Comparison of ENCODE assay signal across 22 cellular contexts in genomic region chr7:77542895-77543294, GRCh38. TPM values are rescaled to one million over a fixed set of nuclear protein-coding genes. Genes with fewer than 3 reads are reported as not detected.
DNase-seq lines count a peak whose midpoint lies in the region; ATAC-seq and TF ChIP-seq lines count a peak whose summit lies in the region.
"Had no signal": no experiment of that assay in that cellular context is flagged by ENCODE, and none has a peak within 500 bp of the region (broad histone marks: within the 10 kb centered on the region; RNA-seq: fewer than 3 reads in every experiment).

No MANE protein-coding gene starts in this region.

- H3K9me3 ChIP-seq in HEK293 (ENCODE audit: control insufficient read depth, insufficient read depth, low read depth, low read length) (no peaks in the 10 kb centered on the region), adipocyte (ENCODE audit: control insufficient read depth, low read length) (no peaks in the 10 kb centered on the region), smooth muscle cell (replicated peaks; ENCODE audit: low read depth) (no peaks in the 10 kb centered on the region)
- H3K9me3 ChIP-seq: ascending aorta, lower lobe of right lung, pancreas had no signal

- DNase-seq in adipocyte (ENCODE audit: low read depth), result no peak
- no peak for DNase-seq in foreskin keratinocyte
- DNase-seq in smooth muscle cell (lab: John Stamatoyannopoulos, UW; ENCODE audit: unreplicated experiment), result no peak
- DNase-seq in DMS114 treated with DMSO at 0.1 percent for 48 hours (lab: John Stamatoyannopoulos, UW; ENCODE audit: unreplicated experiment), result no peak
- no peak for DNase-seq in mucosa of gallbladder (ENCODE audit: low spot score)
- DNase-seq: activated CD8-positive, alpha-beta T cell treated with anti-CD3 and anti-CD28 coated beads, Interleukin-2, amount 10 ng/mL, durations not matched to agents 7 days and 5 days; activated naive CD4-positive, alpha-beta T cell treated with anti-CD3 and anti-CD28 coated beads, Interleukin-2, amount 10 ng/mL, durations not matched to agents 7 days and 5 days; activated T-cell treated with anti-CD3 and anti-CD28 coated beads, Interleukin-2, amount 50 U/mL, for 1 hour; COR-L47; H9; lower lobe of right lung; NCI-H1417; NCI-H2107; NCI-H510A; NK-92 treated with Interleukin-12 subunit alpha and Interleukin-12 subunit beta, amount 100 ng/mL, for 24 hours; pancreas; T-helper 9 cell had no signal

- H3K27me3 ChIP-seq in adipocyte (replicated peaks; ENCODE audit: control insufficient read depth, insufficient read depth, low read length) (no peaks in the 10 kb centered on the region), foreskin keratinocyte (no peaks in the 10 kb centered on the region), smooth muscle cell (ENCODE audit: low read depth) (no peaks in the 10 kb centered on the region)
- H3K27me3 ChIP-seq: ascending aorta, pancreas had no signal

- H3K36me3 ChIP-seq in HEK293 (ENCODE audit: control insufficient read depth in 2 of 2, insufficient read depth in 1 of 2, low read length in 2 of 2) (no peaks in the 10 kb centered on the region), adipocyte (ENCODE audit: control insufficient read depth, insufficient read depth, low read length, severe bottlenecking) (no peaks in the 10 kb centered on the region), smooth muscle cell (ENCODE audit: low read depth) (no peaks in the 10 kb centered on the region)
- H3K36me3 ChIP-seq: ascending aorta, lower lobe of right lung, pancreas had no signal

- H3K4me2 ChIP-seq in smooth muscle cell, result peak overlapping the region; percentile 44

- TF ChIP-seq CTCF in HEK293 (tag by site-specific recombination; IDR thresholded peaks at IDR 0.05), result no peak
- no peak for TF ChIP-seq CTCF in foreskin keratinocyte (conservative IDR thresholded peaks at IDR 0.05)
- no peak for TF ChIP-seq CTCF in smooth muscle cell (IDR thresholded peaks at IDR 0.05; ENCODE audit: borderline replicate concordance, insufficient read depth, poor library complexity, severe bottlenecking)

- no peak overlapping the region for H3K4me3 ChIP-seq in HEK293 (ENCODE audit: low read depth, low read length)
- H3K4me3 ChIP-seq in adipocyte (ENCODE audit: low read length), result peak overlapping the region; percentile 18
- no peak overlapping the region for H3K4me3 ChIP-seq in smooth muscle cell
- H3K4me3 ChIP-seq: ascending aorta, lower lobe of right lung, pancreas, SK-N-MC had no signal

- H3K79me2 ChIP-seq in smooth muscle cell (ENCODE audit: low read depth), result peaks cover 100% of the 10 kb centered on the region

- H3F3A ChIP-seq in smooth muscle cell (ENCODE audit: low read depth), result peaks cover 24% of the 10 kb centered on the region

- H2AFZ ChIP-seq in smooth muscle cell (ENCODE audit: low read depth), result no peak overlapping the region

- H4K20me1 ChIP-seq in smooth muscle cell (ENCODE audit: low read depth), result peaks cover 92% of the 10 kb centered on the region

- ATAC-seq in foreskin keratinocyte (no peak), HG02870 (IDR thresholded peaks at IDR 0.05; ENCODE audit: unreplicated experiment) (no peak), GM19395 (IDR thresholded peaks at IDR 0.05; ENCODE audit: unreplicated experiment) (no peak)
- ATAC-seq: activated CD8-positive, alpha-beta T cell treated with anti-CD3 and anti-CD28 coated beads, Interleukin-2, amount 10 ng/mL, durations not matched to agents 7 days and 5 days; lower lobe of right lung; pancreas had no signal

- POLR2A ChIA-PET in HEK293 (lab: Yijun Ruan, JAX), result no interaction called here

- 46% methylated on average over 2 of the region's 2 CpGs for WGBS in smooth muscle cell (ENCODE audit: low lambda C conversion rate)

- H3K9ac ChIP-seq in adipocyte (ENCODE audit: low read length), result no peak overlapping the region
- no peak overlapping the region for H3K9ac ChIP-seq in smooth muscle cell (ENCODE audit: low read depth)

- H3K4me1 ChIP-seq in HEK293 (ENCODE audit: control insufficient read depth, insufficient read depth, low read length), result peaks cover 7% of the 10 kb centered on the region
- H3K4me1 ChIP-seq in adipocyte (ENCODE audit: control insufficient read depth, insufficient read depth, low read length), result peaks cover 40% of the 10 kb centered on the region
- peaks cover 39% of the 10 kb centered on the region for H3K4me1 ChIP-seq in foreskin keratinocyte
- H3K4me1 ChIP-seq in smooth muscle cell (ENCODE audit: low read depth), result peaks cover 35% of the 10 kb centered on the region

- CTCF ChIA-PET in HEK293 (lab: Yijun Ruan, JAX), result interaction anchor here (0.6 to 0.8 kb wide), 2 partner anchors 20 to 252 kb away, joined by 3 read pairs; no protein-coding TSS in a partner anchor

- no peak overlapping the region for H3K27ac ChIP-seq in HEK293 (ENCODE audit: extremely low read depth, low read depth, low read length)
- peak overlapping the region; percentile 11 for H3K27ac ChIP-seq in foreskin keratinocyte
- peak overlapping the region; percentile 3 for H3K27ac ChIP-seq in smooth muscle cell (ENCODE audit: low read depth)
- H3K27ac ChIP-seq: ascending aorta, lower lobe of right lung, pancreas, SK-N-MC had no signal

TF ChIP-seq in HEK293, 187 proteins besides CTCF, POLR2A, EP300 and RAD21:
- TF ChIP-seq PRDM10 (tag by site-specific recombination; IDR thresholded peaks at IDR 0.05) (no peak), ZNF341 (tag by site-specific recombination; IDR thresholded peaks at IDR 0.05; ENCODE audit: low read depth) (peak; percentile 58)

RNA-seq across cellular contexts. Expression of gene PTPN12, which starts 5.8 kb away (rescaled TPM):
- total RNA-seq in foreskin keratinocyte (63.4 and 75.4 TPM in 2 replicates), smooth muscle cell (82.9 and 85.2 TPM in 2 replicates), mucosa of gallbladder (50.4 TPM)
- polyA plus RNA-seq in foreskin keratinocyte (26.4 and 28.2 TPM in 2 replicates), smooth muscle cell (12.3 and 20.7 TPM in 2 replicates)
